8 cellular contexts compared by ENCODE assay signal in the genomic region with DNA sequence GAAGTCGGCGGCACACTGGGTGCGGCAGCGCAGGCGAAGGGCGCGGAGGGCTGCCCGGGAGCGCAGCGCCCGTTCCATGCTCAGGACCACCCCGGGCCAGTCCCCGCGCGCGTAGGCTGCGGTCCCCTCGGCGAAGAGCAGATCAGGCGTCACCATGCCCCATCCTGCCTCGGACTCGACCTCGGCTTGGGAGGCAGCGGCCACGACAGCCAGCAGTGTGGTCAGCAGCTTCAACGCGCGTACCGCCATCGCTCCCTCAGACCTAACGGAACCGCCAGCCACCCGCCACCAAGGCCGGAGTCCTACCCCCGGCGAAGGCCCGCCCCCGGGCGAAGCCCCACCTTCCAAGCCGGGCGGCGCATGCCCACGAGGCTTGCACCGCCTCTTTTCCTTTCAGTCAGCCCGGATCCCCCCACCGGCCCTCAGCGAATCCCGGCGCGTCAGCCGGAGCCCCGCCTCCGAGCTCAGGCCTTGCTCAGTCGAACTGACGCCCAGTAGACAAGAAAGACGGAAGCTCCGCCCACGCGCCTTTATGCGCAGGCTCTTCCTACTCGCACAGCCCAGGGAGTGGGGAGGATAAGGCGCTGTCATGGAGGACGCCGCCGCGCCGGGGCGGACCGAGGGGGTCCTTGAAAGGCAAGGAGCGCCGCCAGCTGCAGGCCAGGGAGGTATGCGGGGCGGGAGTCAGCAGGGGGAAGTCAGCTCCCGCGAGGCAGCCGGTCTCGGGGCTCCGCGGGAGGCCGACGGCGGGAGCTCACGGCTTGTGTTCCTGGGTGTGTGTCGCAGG. TPM values are rescaled to one million over a fixed set of nuclear protein-coding genes. Genes with fewer than 3 reads are reported as not detected.
DNase-seq lines count a peak whose midpoint lies in the region; ATAC-seq and TF ChIP-seq lines count a peak whose summit lies in the region.

C1orf50 (plus strand) TSS at position 527 of the 787 bp plus-strand sequence; CDS start at position 590, 63 bp downstream.
A gene with protein sequence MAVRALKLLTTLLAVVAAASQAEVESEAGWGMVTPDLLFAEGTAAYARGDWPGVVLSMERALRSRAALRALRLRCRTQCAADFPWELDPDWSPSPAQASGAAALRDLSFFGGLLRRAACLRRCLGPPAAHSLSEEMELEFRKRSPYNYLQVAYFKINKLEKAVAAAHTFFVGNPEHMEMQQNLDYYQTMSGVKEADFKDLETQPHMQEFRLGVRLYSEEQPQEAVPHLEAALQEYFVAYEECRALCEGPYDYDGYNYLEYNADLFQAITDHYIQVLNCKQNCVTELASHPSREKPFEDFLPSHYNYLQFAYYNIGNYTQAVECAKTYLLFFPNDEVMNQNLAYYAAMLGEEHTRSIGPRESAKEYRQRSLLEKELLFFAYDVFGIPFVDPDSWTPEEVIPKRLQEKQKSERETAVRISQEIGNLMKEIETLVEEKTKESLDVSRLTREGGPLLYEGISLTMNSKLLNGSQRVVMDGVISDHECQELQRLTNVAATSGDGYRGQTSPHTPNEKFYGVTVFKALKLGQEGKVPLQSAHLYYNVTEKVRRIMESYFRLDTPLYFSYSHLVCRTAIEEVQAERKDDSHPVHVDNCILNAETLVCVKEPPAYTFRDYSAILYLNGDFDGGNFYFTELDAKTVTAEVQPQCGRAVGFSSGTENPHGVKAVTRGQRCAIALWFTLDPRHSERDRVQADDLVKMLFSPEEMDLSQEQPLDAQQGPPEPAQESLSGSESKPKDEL (minus strand): TSS at position 306 of the 787 bp plus-strand sequence. CDS start 57 bp downstream, at position 249.

- peaks cover 28% of the 10 kb centered on the region for H3K4me1 ChIP-seq in upper lobe of right lung

- H3K27me3 ChIP-seq in upper lobe of right lung = no peaks in the 10 kb centered on the region

- intact Hi-C loops in left cardiac atrium (cut with DNase I) = loop anchor here in 1 of 2 donors (5.0 kb wide), 1 partner anchor 50 kb away; the partner anchor contains the start of genes ERMAP and SVBP
- intact Hi-C loops in posterior vena cava (cut with DNase I) = loop anchor here in 1 of 2 donors (5.0 kb wide), 1 partner anchor 80 kb away; the partner anchor contains the start of gene ZNF691
- intact Hi-C loops in upper lobe of right lung (cut with DNase I) = no loop called here

- peak; percentile 88 for DNase-seq in NCI-H146 treated with DMSO at 0.1 percent for 48 hours (lab: John Stamatoyannopoulos, UW; ENCODE audit: unreplicated experiment)
- DNase-seq in T-helper 1 cell = peak; percentile 99 to 100 (median 99)
- peak; percentile 98 for DNase-seq in amniotic stem cell (lab: John Stamatoyannopoulos, UW)
- DNase-seq in left cardiac atrium = peak; percentile 100
- DNase-seq in posterior vena cava (ENCODE audit: low spot score) = peak; percentile 100
- DNase-seq in upper lobe of right lung = peak; percentile 100

- H3K36me3 ChIP-seq in upper lobe of right lung = peaks cover 4% of the 10 kb centered on the region

- peak within 1 kb of the TSS; percentile 88 for H3K4me3 ChIP-seq in upper lobe of right lung

- TF ChIP-seq POLR2A in GM15510 (IDR thresholded peaks at IDR 0.05; ENCODE audit: borderline replicate concordance, extremely low read depth, insufficient read length) = peak; percentile 97

- TF ChIP-seq CTCF in upper lobe of right lung (IDR thresholded peaks at IDR 0.05) = no peak

- H3K27ac ChIP-seq in upper lobe of right lung = peak within 1 kb of the TSS; percentile 94

- no peaks in the 10 kb centered on the region for H3K9me3 ChIP-seq in upper lobe of right lung

- ATAC-seq in HG02884 (IDR thresholded peaks at IDR 0.05; ENCODE audit: unreplicated experiment) (peak; percentile 88), left cardiac atrium (peak; percentile 95 to 96), upper lobe of right lung (peak; percentile 98)

RNA-seq across cellular contexts. Expression of gene C1orf50, which starts in this region (rescaled TPM):
- total RNA-seq in left cardiac atrium (1 to 10 TPM; 5.1 to 7.7 TPM), posterior vena cava (1 to 10 TPM; 6.0 to 6.5 TPM), upper lobe of right lung (6.1 TPM)

RNA-seq across cellular contexts. Expression of the second gene that starts in this region (rescaled TPM):
- total RNA-seq in left cardiac atrium (10 to 100 TPM; 16.2 to 17.7 TPM), posterior vena cava (10 to 100 TPM; 28.4 to 45.0 TPM), upper lobe of right lung (22.3 TPM)

Comparison
In these comparisons a context has a peak if more than half of its experiments do, and no peak if none do; other contexts are left out.
1. Peak in every context shown above with its lines: DNase-seq, ATAC-seq, H3K4me3 ChIP-seq and H3K27ac ChIP-seq.